ENCODE assay signal across 28 cellular contexts in genomic region chr4:168791376-168791775, GRCh38.
"Had no signal": no experiment of that assay in that cellular context is flagged by ENCODE, and none has a peak within 500 bp of the region (broad histone marks: within the 10 kb centered on the region; RNA-seq: fewer than 3 reads in every experiment).

No MANE protein-coding gene starts in this region.

- H3K4me3 Mint-ChIP-seq: activated naive CD8-positive, alpha-beta T cell treated with anti-CD3 and anti-CD28 coated beads for 36 hours; activated T-cell treated with anti-CD3 and anti-CD28 coated beads, Interleukin-2, amount 50 U/mL, for 24 hours; immature natural killer cell; mesothelial cell of epicardium; natural killer cell treated with Interleukin-12 subunit alpha and Interleukin-12 subunit beta and Interleukin-15 and Interleukin-18, amount 100 ng/mL, for 72 hours; stimulated activated naive B cell treated with anti-CD40 and anti-IgM and Interleukin-4, amounts not matched to agents 10 μg/mL and 1 μg/mL and 100 μg/mL, for 72 hours; T-cell; WTC11 had no signal

- H3K36me3 Mint-ChIP-seq: activated naive CD8-positive, alpha-beta T cell treated with anti-CD3 and anti-CD28 coated beads for 36 hours; immature natural killer cell; natural killer cell treated with Interleukin-12 subunit alpha and Interleukin-12 subunit beta and Interleukin-15 and Interleukin-18, amount 100 ng/mL, for 72 hours; stimulated activated naive B cell treated with anti-CD40 and anti-IgM and Interleukin-4, amounts not matched to agents 10 μg/mL and 1 μg/mL and 100 μg/mL, for 72 hours; T-cell; WTC11 had no signal

- H3K27me3 Mint-ChIP-seq: activated T-cell treated with anti-CD3 and anti-CD28 coated beads, Interleukin-2, amount 50 U/mL, for 24 hours; stimulated activated naive B cell treated with anti-CD40 and anti-IgM and Interleukin-4, amounts not matched to agents 10 μg/mL and 1 μg/mL and 100 μg/mL, for 72 hours had no signal

- H3K4me1 ChIP-seq: left lung, right lobe of liver, vagina had no signal

- H3K9me3 Mint-ChIP-seq: activated naive CD8-positive, alpha-beta T cell treated with anti-CD3 and anti-CD28 coated beads for 36 hours; activated T-cell treated with anti-CD3 and anti-CD28 coated beads, Interleukin-2, amount 50 U/mL, for 24 hours; immature natural killer cell; mesothelial cell of epicardium; natural killer cell treated with Interleukin-12 subunit alpha and Interleukin-12 subunit beta and Interleukin-15 and Interleukin-18, amount 100 ng/mL, for 72 hours; T-cell; WTC11 had no signal

- H3K27ac ChIP-seq: hepatocyte, left lung, right lobe of liver, testis, vagina had no signal

- H3K79me2 ChIP-seq: hepatocyte had no signal

- H3K27me3 ChIP-seq: hepatocyte, left lung, right lobe of liver, testis, vagina had no signal

- H3K36me3 ChIP-seq: left lung, right lobe of liver, vagina had no signal

- ATAC-seq: esophagus mucosa; left lung; natural killer cell treated with Interleukin-12 subunit alpha and Interleukin-12 subunit beta and Interleukin-15 and Interleukin-18, amount 100 ng/mL, for 72 hours; right lobe of liver; stimulated activated naive B cell treated with anti-CD40 and anti-IgM and Interleukin-4, amounts not matched to agents 10 μg/mL and 1 μg/mL and 100 μg/mL, for 72 hours; T-cell; WTC11 had no signal

- H3K4me2 ChIP-seq: hepatocyte had no signal

- H2AFZ ChIP-seq: hepatocyte had no signal

- H3K9me3 ChIP-seq: left lung, right lobe of liver, testis, vagina had no signal

- H3K4me1 Mint-ChIP-seq: activated naive CD8-positive, alpha-beta T cell treated with anti-CD3 and anti-CD28 coated beads for 36 hours; immature natural killer cell; T-cell had no signal

- H3K4me3 ChIP-seq: hepatocyte, left lung, right lobe of liver, testis, vagina had no signal

- FAIRE-seq: endothelial cell of umbilical vein, small intestine, TTC549 had no signal

- H3K27ac Mint-ChIP-seq: activated naive CD8-positive, alpha-beta T cell treated with anti-CD3 and anti-CD28 coated beads for 36 hours; activated T-cell treated with anti-CD3 and anti-CD28 coated beads, Interleukin-2, amount 50 U/mL, for 24 hours; immature natural killer cell; mesothelial cell of epicardium; natural killer cell treated with Interleukin-12 subunit alpha and Interleukin-12 subunit beta and Interleukin-15 and Interleukin-18, amount 100 ng/mL, for 72 hours; stimulated activated naive B cell treated with anti-CD40 and anti-IgM and Interleukin-4, amounts not matched to agents 10 μg/mL and 1 μg/mL and 100 μg/mL, for 72 hours; T-cell; WTC11 had no signal

- DNase-seq: activated CD8-positive, alpha-beta memory T cell treated with anti-CD3 and anti-CD28 coated beads for 24 hours; activated CD8-positive, alpha-beta memory T cell treated with anti-CD3 and anti-CD28 coated beads, Interleukin-2, amount 50 U/mL, for 4 hours; activated naive CD4-positive, alpha-beta T cell treated with Interleukin-2 at 50 U/mL for 16 hours; activated naive CD8-positive, alpha-beta T cell treated with anti-CD3 and anti-CD28 coated beads for 36 hours; activated T-cell treated with anti-CD3 and anti-CD28 coated beads, Interleukin-2, amount 50 U/mL, for 24 hours; dermis blood vessel endothelial cell; effector memory CD4-positive, alpha-beta T cell; foreskin melanocyte; glutamatergic neuron; immature natural killer cell; left lung; nucleus accumbens; right lobe of liver; small intestine; stimulated activated CD4-positive, alpha-beta T cell treated with anti-CD3 and anti-CD28 coated beads, Interleukin-2, amount 100 ng/mL, for 48 hours; stimulated activated CD8-positive, alpha-beta memory T cell treated with anti-CD3 and anti-CD28 coated beads, Interleukin-4, amount 100 ng/mL, for 48 hours; stimulated activated naive B cell treated with anti-CD40 and anti-IgM and Interleukin-4, amounts not matched to agents 10 μg/mL and 1 μg/mL and 100 μg/mL, for 72 hours; T-cell; testis; trophoblast cell had no signal
